ENCODE assay signal across 1 cellular context in the genomic region with DNA sequence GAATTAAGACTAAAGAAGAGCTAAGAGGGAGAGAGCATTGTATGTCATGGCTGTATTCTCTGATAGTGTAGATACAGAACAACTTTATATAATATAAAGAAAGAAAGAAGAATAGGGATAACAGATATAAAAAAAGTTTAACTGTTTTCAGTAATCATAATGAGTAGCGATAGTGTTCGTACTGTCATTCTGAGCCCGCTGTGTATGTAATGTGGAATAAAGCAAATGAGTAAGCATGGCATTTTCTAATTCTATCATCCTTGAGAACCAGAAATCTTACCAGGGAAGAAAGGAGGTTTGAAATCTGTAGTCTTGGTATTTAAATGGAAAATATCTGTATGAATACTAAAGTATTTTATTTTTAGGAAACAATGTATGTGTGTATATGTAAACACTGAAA.
TF ChIP-seq lines count a peak whose summit lies in the region.

No MANE protein-coding gene starts in this region.

TF ChIP-seq in K562, 482 proteins besides CTCF, POLR2A, EP300 and RAD21:
- TF ChIP-seq ZKSCAN3 (CRISPR knock-in tag; IDR thresholded peaks at IDR 0.05): no peak
- TF ChIP-seq TRIM28 (IDR thresholded peaks at IDR 0.05): no peak
- TF ChIP-seq THRB (CRISPR knock-in tag; conservative IDR thresholded peaks at IDR 0.05): no peak
- TF ChIP-seq ZNF444 (CRISPR knock-in tag; IDR thresholded peaks at IDR 0.05): no peak
- TF ChIP-seq, protein P1, sequence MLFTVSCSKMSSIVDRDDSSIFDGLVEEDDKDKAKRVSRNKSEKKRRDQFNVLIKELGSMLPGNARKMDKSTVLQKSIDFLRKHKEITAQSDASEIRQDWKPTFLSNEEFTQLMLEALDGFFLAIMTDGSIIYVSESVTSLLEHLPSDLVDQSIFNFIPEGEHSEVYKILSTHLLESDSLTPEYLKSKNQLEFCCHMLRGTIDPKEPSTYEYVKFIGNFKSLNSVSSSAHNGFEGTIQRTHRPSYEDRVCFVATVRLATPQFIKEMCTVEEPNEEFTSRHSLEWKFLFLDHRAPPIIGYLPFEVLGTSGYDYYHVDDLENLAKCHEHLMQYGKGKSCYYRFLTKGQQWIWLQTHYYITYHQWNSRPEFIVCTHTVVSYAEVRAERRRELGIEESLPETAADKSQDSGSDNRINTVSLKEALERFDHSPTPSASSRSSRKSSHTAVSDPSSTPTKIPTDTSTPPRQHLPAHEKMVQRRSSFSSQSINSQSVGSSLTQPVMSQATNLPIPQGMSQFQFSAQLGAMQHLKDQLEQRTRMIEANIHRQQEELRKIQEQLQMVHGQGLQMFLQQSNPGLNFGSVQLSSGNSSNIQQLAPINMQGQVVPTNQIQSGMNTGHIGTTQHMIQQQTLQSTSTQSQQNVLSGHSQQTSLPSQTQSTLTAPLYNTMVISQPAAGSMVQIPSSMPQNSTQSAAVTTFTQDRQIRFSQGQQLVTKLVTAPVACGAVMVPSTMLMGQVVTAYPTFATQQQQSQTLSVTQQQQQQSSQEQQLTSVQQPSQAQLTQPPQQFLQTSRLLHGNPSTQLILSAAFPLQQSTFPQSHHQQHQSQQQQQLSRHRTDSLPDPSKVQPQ (CRISPR knock-in tag; IDR thresholded peaks at IDR 0.05; ENCODE audit: borderline replicate concordance): no peak
- no peak for TF ChIP-seq SETDB1 (IDR thresholded peaks at IDR 0.05; ENCODE audit: low read length)
- TF ChIP-seq POLR3G (IDR thresholded peaks at IDR 0.05; ENCODE audit: extremely low read depth, insufficient read length, insufficient replicate concordance): no peak
- TF ChIP-seq ZNF24 (IDR thresholded peaks at IDR 0.05): no peak
- TF ChIP-seq NFE2L1 (tag; IDR thresholded peaks at IDR 0.05; ENCODE audit: borderline replicate concordance, low read depth): no peak
- TF ChIP-seq, protein P2, sequence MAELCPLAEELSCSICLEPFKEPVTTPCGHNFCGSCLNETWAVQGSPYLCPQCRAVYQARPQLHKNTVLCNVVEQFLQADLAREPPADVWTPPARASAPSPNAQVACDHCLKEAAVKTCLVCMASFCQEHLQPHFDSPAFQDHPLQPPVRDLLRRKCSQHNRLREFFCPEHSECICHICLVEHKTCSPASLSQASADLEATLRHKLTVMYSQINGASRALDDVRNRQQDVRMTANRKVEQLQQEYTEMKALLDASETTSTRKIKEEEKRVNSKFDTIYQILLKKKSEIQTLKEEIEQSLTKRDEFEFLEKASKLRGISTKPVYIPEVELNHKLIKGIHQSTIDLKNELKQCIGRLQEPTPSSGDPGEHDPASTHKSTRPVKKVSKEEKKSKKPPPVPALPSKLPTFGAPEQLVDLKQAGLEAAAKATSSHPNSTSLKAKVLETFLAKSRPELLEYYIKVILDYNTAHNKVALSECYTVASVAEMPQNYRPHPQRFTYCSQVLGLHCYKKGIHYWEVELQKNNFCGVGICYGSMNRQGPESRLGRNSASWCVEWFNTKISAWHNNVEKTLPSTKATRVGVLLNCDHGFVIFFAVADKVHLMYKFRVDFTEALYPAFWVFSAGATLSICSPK (IDR thresholded peaks at IDR 0.05; ENCODE audit: borderline replicate concordance): no peak
- TF ChIP-seq ELK1 (CRISPR knock-in tag; IDR thresholded peaks at IDR 0.05): no peak
- TF ChIP-seq ZKSCAN1 (IDR thresholded peaks at IDR 0.05; ENCODE audit: low read depth, low read length): no peak
